1 cellular context compared by ENCODE assay signal in the genomic region with DNA sequence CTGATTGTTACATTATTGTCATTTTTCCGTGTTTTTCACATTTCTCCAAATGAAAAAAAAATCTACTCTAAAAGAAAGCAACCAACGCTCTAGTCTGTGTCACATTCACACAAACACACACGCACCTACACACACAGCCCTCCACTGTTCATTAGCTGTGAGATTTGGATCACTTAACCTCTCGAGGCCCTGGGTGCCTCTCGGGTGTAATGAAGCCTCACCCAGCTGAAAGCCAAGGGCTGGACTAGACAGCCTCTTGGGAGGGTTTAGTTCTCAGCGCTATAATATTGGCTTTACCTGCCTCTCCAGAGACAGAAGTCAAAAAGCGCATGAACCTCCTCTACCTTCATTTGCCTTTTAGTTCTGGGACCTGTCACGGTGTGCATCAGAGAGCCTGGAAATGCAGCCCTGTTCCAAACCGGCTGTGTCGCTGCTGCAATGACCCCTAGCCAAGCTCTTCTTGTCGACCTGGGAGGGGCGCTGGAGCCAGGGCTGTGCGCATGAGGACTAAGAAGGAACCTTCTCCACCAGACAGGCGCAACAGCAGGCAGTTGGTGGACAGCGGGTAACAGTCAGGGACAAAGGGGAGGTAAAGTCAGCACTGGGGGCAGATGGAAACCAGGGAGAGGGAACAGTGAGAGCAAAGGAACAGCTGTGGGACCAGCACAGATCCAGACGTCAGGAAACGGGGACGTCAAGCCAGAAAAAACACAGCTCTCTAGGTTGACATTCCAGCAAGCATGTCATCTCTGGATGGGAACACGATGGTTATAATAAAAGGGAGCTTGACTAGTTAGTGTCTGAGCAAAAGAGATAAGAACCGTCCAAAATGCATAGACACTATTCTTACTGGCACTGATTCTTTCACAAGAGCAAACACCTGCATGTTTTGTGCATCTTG.
TF ChIP-seq lines count a peak whose summit lies in the region.

No MANE protein-coding gene starts in this region.

TF ChIP-seq in H1, 55 proteins besides CTCF, POLR2A, EP300 and RAD21:
- TF ChIP-seq, protein P1, sequence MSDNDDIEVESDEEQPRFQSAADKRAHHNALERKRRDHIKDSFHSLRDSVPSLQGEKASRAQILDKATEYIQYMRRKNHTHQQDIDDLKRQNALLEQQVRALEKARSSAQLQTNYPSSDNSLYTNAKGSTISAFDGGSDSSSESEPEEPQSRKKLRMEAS (IDR thresholded peaks at IDR 0.05) = no peak
- no peak for TF ChIP-seq TBP (IDR thresholded peaks at IDR 0.05; ENCODE audit: low read depth, low read length)
- TF ChIP-seq BACH1 (IDR thresholded peaks at IDR 0.05; ENCODE audit: low read length) = no peak
- no peak for TF ChIP-seq BCL11A (IDR thresholded peaks at IDR 0.05; ENCODE audit: low read depth in 2 of 2, low read length in 2 of 2)
- no peak for TF ChIP-seq SIN3A (conservative IDR thresholded peaks at IDR 0.05 in 1 of 2, IDR thresholded peaks at IDR 0.05 in 1 of 2; ENCODE audit: low read depth in 1 of 2, low read length in 2 of 2)
- TF ChIP-seq SAP30 (IDR thresholded peaks at IDR 0.05; ENCODE audit: insufficient read depth, insufficient replicate concordance, low read length) = no peak
- TF ChIP-seq, protein P2, sequence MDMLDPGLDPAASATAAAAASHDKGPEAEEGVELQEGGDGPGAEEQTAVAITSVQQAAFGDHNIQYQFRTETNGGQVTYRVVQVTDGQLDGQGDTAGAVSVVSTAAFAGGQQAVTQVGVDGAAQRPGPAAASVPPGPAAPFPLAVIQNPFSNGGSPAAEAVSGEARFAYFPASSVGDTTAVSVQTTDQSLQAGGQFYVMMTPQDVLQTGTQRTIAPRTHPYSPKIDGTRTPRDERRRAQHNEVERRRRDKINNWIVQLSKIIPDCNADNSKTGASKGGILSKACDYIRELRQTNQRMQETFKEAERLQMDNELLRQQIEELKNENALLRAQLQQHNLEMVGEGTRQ (IDR thresholded peaks at IDR 0.05; ENCODE audit: low read length) = no peak
- TF ChIP-seq POU5F1 (IDR thresholded peaks at IDR 0.05; ENCODE audit: low read depth, low read length) = no peak
